8 cellular contexts compared by ENCODE assay signal in genomic region chr19:35549174-35549788, GRCh38. TPM values are rescaled to one million over a fixed set of nuclear protein-coding genes. Genes with fewer than 3 reads are reported as not detected.
DNase-seq lines count a peak whose midpoint lies in the region; ATAC-seq and TF ChIP-seq lines count a peak whose summit lies in the region.

No MANE protein-coding gene starts in this region.

- H2BK5ac ChIP-seq in mesendoderm (ENCODE audit: low read length), result no peak overlapping the region

- TF ChIP-seq CTCF in BE2C (IDR thresholded peaks at IDR 0.05; ENCODE audit: low read depth, low read length), result peak; percentile 75
- TF ChIP-seq CTCF in choroid plexus epithelial cell (conservative IDR thresholded peaks at IDR 0.05; ENCODE audit: low read depth, low read length), result peak; percentile 83
- peak; percentile 69 for TF ChIP-seq CTCF in thoracic aorta (IDR thresholded peaks at IDR 0.05)

- H3K4me1 ChIP-seq in BE2C, result no peaks in the 10 kb centered on the region
- H3K4me1 ChIP-seq in GM23248 (ENCODE audit: insufficient read depth), result no peaks in the 10 kb centered on the region
- peaks cover 4% of the 10 kb centered on the region for H3K4me1 ChIP-seq in mesendoderm (ENCODE audit: control insufficient read depth, low read depth, low read length)
- peaks cover 8 to 20% of the 10 kb centered on the region in 2 donors for H3K4me1 ChIP-seq in thoracic aorta (ENCODE audit: control insufficient read depth in 1 of 2, low read depth in 2 of 2)

- H4K8ac ChIP-seq in mesendoderm (ENCODE audit: low read depth, low read length), result no peak overlapping the region

- no peaks in the 10 kb centered on the region for H3K9me2 ChIP-seq in GM23248 (ENCODE audit: insufficient read depth)

- peaks cover 9% of the 10 kb centered on the region for H3K36me3 ChIP-seq in BE2C
- H3K36me3 ChIP-seq in GM23248 (ENCODE audit: low read depth), result no peaks in the 10 kb centered on the region
- H3K36me3 ChIP-seq in mesendoderm (ENCODE audit: control insufficient read depth, insufficient read depth, low read length), result peaks cover 2% of the 10 kb centered on the region
- H3K36me3 ChIP-seq in thoracic aorta, result no peaks in the 10 kb centered on the region

- no peak overlapping the region for H3K56ac ChIP-seq in mesendoderm (ENCODE audit: low read length)

- H2BK15ac ChIP-seq in mesendoderm (replicated peaks; ENCODE audit: low read depth), result no peak overlapping the region

- H4K5ac ChIP-seq in mesendoderm (ENCODE audit: low read length), result no peak overlapping the region

- H3K9ac ChIP-seq in GM23248, result no peak overlapping the region
- H3K9ac ChIP-seq in mesendoderm (ENCODE audit: low read length), result peak overlapping the region; percentile 26

- H3K23ac ChIP-seq in mesendoderm (ENCODE audit: low read length), result no peak overlapping the region

- H3K79me2 ChIP-seq in GM23248 (ENCODE audit: insufficient read depth) (peaks cover 25% of the 10 kb centered on the region), mesendoderm (ENCODE audit: control insufficient read depth, insufficient read depth, low read length) (peaks cover 17% of the 10 kb centered on the region)

- H3K4me3 ChIP-seq in BE2C (ENCODE audit: low read depth, low read length) (no peak overlapping the region), GM23248 (no peak overlapping the region), choroid plexus epithelial cell (ENCODE audit: low read depth, low read length) (no peak overlapping the region), mesendoderm (ENCODE audit: low read length) (no peak overlapping the region), thoracic aorta (no peak overlapping the region)

- WGBS in GM23248 (ENCODE audit: low coverage in 1 of 2, low lambda C conversion rate in 2 of 2, missing lambda C conversion rate in 2 of 2), 2 experiments, result 19 to 21% methylated on average over 6 of the region's 6 CpGs
- no CpG with 5 or more reads among the region's 6 CpGs for WGBS in mesendoderm (ENCODE audit: extremely low coverage, insufficient coverage, low lambda C conversion rate)

- H3K9me3 ChIP-seq in BE2C, result no peaks in the 10 kb centered on the region
- no peaks in the 10 kb centered on the region for H3K9me3 ChIP-seq in GM23248 (ENCODE audit: low read depth)
- H3K9me3 ChIP-seq in thoracic aorta, result no peaks in the 10 kb centered on the region

- no peak overlapping the region for H3K18ac ChIP-seq in mesendoderm (ENCODE audit: low read length)

- H3K79me1 ChIP-seq in mesendoderm (ENCODE audit: low read length), result peaks cover 22% of the 10 kb centered on the region

- no peak for ATAC-seq in thoracic aorta (ENCODE audit: insufficient number of reproducible peaks, low FRiP score, low read depth)

- H2AFZ ChIP-seq in GM23248, result no peak overlapping the region

- no peak overlapping the region for H3K4me2 ChIP-seq in GM23248 (ENCODE audit: unreplicated experiment)
- H3K4me2 ChIP-seq in mesendoderm (ENCODE audit: low read length), result no peak overlapping the region

- in situ Hi-C loops in GM23248 (cut with MboI), result no loop called here

- H3K27ac ChIP-seq in GM23248 (no peak overlapping the region), mesendoderm (ENCODE audit: low read depth, low read length) (no peak overlapping the region), thoracic aorta (no peak overlapping the region)

- no peaks in the 10 kb centered on the region for H4K20me1 ChIP-seq in GM23248 (ENCODE audit: insufficient read depth)

- H3F3A ChIP-seq in GM23248 (ENCODE audit: insufficient read depth), result no peaks in the 10 kb centered on the region

- H3K27me3 ChIP-seq in BE2C (no peaks in the 10 kb centered on the region), GM23248 (replicated peaks; ENCODE audit: insufficient read depth) (no peaks in the 10 kb centered on the region), mesendoderm (ENCODE audit: insufficient read depth, low read length, poor library complexity) (no peaks in the 10 kb centered on the region), thoracic aorta (replicated peaks; ENCODE audit: insufficient read depth) (no peaks in the 10 kb centered on the region)

- H3K4ac ChIP-seq in mesendoderm (ENCODE audit: low read depth, low read length), result no peak overlapping the region

- DNase-seq in BE2C (peak; percentile 73), GM23248 (peak; percentile 84), NCI-H446 treated with DMSO at 0.1 percent for 48 hours (lab: John Stamatoyannopoulos, UW) (peak; percentile 22), choroid plexus epithelial cell (ENCODE audit: low read depth) (peak; percentile 75), mesendoderm (peak; percentile 90), thoracic aorta (ENCODE audit: low spot score) (no peak), T1000 (lab: John Stamatoyannopoulos, UW) (no peak)
- DNase-seq in activated CD4-positive, alpha-beta T cell treated with anti-CD3 and anti-CD28 coated beads for 1 hour, result peak; percentile 26

- H2BK120ac ChIP-seq in mesendoderm (ENCODE audit: low read depth, low read length), result no peak overlapping the region

- no peak overlapping the region for H2AK5ac ChIP-seq in mesendoderm (ENCODE audit: low read length)

RNA-seq across cellular contexts. Expression of gene TMEM147, which starts 3.9 kb away (rescaled TPM):
- 245 TPM for polyA plus RNA-seq in BE2C (2012; ENCODE audit: insufficient read depth, insufficient read length, low read depth)
- total RNA-seq in GM23248 (2014; rRNA removed; shearing (Covaris generic)), result 108 and 129 TPM in 2 replicates
- 203 and 214 TPM in 2 replicates for polyA plus RNA-seq in GM23248 (2016; fragmentation: Nextera tagmentation; extraction: Ambion mirVana)
- 129 TPM for polyA plus RNA-seq in mesendoderm (2013, experiment 1 of 2)
- polyA plus RNA-seq in mesendoderm (2013, experiment 2 of 2), result 132 TPM
- total RNA-seq in thoracic aorta, result 10 to 100 TPM; 49.7 to 75.8 TPM

RNA-seq across cellular contexts. Expression of gene ATP4A, which starts 14.2 kb away (rescaled TPM):
- polyA plus RNA-seq in BE2C (2012; ENCODE audit: insufficient read depth, insufficient read length, low read depth), result not detected
- total RNA-seq in GM23248 (2014; rRNA removed; shearing (Covaris generic)), result not detected in 2 replicates
- not detected in 2 replicates for polyA plus RNA-seq in GM23248 (2016; fragmentation: Nextera tagmentation; extraction: Ambion mirVana)
- polyA plus RNA-seq in mesendoderm (2013, experiment 1 of 2), result 0.11 TPM
- 0.11 TPM for polyA plus RNA-seq in mesendoderm (2013, experiment 2 of 2)
- total RNA-seq in thoracic aorta, result under 1 TPM in 1 of 2 donors, not detected in 1; 0.35 TPM

RNA-seq across cellular contexts. Expression of gene GAPDHS, which starts 16.0 kb away (rescaled TPM):
- not detected for polyA plus RNA-seq in BE2C (2012; ENCODE audit: insufficient read depth, insufficient read length, low read depth)
- total RNA-seq in GM23248 (2014; rRNA removed; shearing (Covaris generic)), result not detected in 2 replicates
- polyA plus RNA-seq in GM23248 (2016; fragmentation: Nextera tagmentation; extraction: Ambion mirVana), result not detected in 2 replicates
- polyA plus RNA-seq in mesendoderm (2013, experiment 1 of 2), result 0.10 TPM
- polyA plus RNA-seq in mesendoderm (2013, experiment 2 of 2), result 0.03 TPM
- not detected for total RNA-seq in thoracic aorta

RNA-seq across cellular contexts. Expression of gene SBSN, which starts 21.2 kb away (rescaled TPM):
- polyA plus RNA-seq in BE2C (2012; ENCODE audit: insufficient read depth, insufficient read length, low read depth), result not detected
- total RNA-seq in GM23248 (2014; rRNA removed; shearing (Covaris generic)), result 3.2 and 4.3 TPM in 2 replicates
- polyA plus RNA-seq in GM23248 (2016; fragmentation: Nextera tagmentation; extraction: Ambion mirVana), result 7.9 and 8.8 TPM in 2 replicates
- not detected for polyA plus RNA-seq in mesendoderm (2013, experiment 1 of 2)
- not detected for polyA plus RNA-seq in mesendoderm (2013, experiment 2 of 2)
- 1 to 10 TPM in 1 of 2 donors, not detected in 1; 1.5 TPM for total RNA-seq in thoracic aorta

RNA-seq across cellular contexts. Expression of gene DMKN, which starts 35.8 kb away (rescaled TPM):
- polyA plus RNA-seq in BE2C (2012; ENCODE audit: insufficient read depth, insufficient read length, low read depth), result not detected
- total RNA-seq in GM23248 (2014; rRNA removed; shearing (Covaris generic)), result 20.0 and 25.4 TPM in 2 replicates
- polyA plus RNA-seq in GM23248 (2016; fragmentation: Nextera tagmentation; extraction: Ambion mirVana), result 30.9 and 34.5 TPM in 2 replicates
- polyA plus RNA-seq in mesendoderm (2013, experiment 1 of 2), result 602 TPM
- polyA plus RNA-seq in mesendoderm (2013, experiment 2 of 2), result 595 TPM
- 10 to 100 TPM; 26.1 to 53.7 TPM for total RNA-seq in thoracic aorta

Comparison
In these comparisons a context has a peak if more than half of its experiments do, and no peak if none do; other contexts are left out.
1. DNase-seq: peak in BE2C (single experiment), GM23248 (single experiment), NCI-H446 treated with DMSO at 0.1 percent for 48 hours (single experiment), activated CD4-positive, alpha-beta T cell treated with anti-CD3 and anti-CD28 coated beads for 1 hour (single experiment), choroid plexus epithelial cell (single experiment) and mesendoderm (single experiment); none in thoracic aorta (single experiment) and T1000 (single experiment).
2. Peak in every context shown above with its lines, with median percentiles within 50 percentile points of each other: CTCF ChIP-seq.